ENCODE assay signal across 9 cellular contexts in genomic region chr7:7996568-7996967, GRCh38. TPM values are rescaled to one million over a fixed set of nuclear protein-coding genes. Genes with fewer than 3 reads are reported as not detected.
A peak's percentile ranks its signal among the peaks of the same experiment; 100 is the strongest.
DNase-seq lines count a peak whose midpoint lies in the region; ATAC-seq and TF ChIP-seq lines count a peak whose summit lies in the region.
"Had no signal": no experiment of that assay in that cellular context is flagged by ENCODE, and none has a peak within 500 bp of the region (broad histone marks: within the 10 kb centered on the region; RNA-seq: fewer than 3 reads in every experiment).

No MANE protein-coding gene starts in this region.

- intact Hi-C loops in PC-9 (cut with micrococcal nuclease; ENCODE audit: unreplicated experiment) = loop anchor here (1.0 to 2.0 kb wide), 2 partner anchors 28 to 85 kb away; partner anchors contain the start of gene GLCCI1

- peaks cover 10% of the 10 kb centered on the region; the same call in 1 of the 2 replicates for H3K36me3 ChIP-seq in PC-9 (ENCODE audit: low read depth)

- BruUV-seq in PC-9 (replicated peaks; lab: Mats Ljungman, UMichigan) = no TSS peak

- no peaks in the 10 kb centered on the region for H4K20me1 ChIP-seq in PC-9 (ENCODE audit: insufficient read depth)

- no peak for TF ChIP-seq CTCF in PC-9 (conservative IDR thresholded peaks at IDR 0.05)

- H3K4me3 ChIP-seq in PC-9 = peak overlapping the region; percentile 22; the same call in 1 of the 2 replicates
- H3K4me3 ChIP-seq: neural progenitor cell had no signal

- peaks cover 21% of the 10 kb centered on the region for H3K4me1 ChIP-seq in PC-9 (replicated peaks; ENCODE audit: insufficient read depth)
- H3K4me1 ChIP-seq: neural progenitor cell had no signal

- H3F3A ChIP-seq in PC-9 (ENCODE audit: insufficient read depth, low read depth) = peaks cover 33% of the 10 kb centered on the region

- no peaks in the 10 kb centered on the region for H3K9me2 ChIP-seq in PC-9 (ENCODE audit: insufficient read depth)

- peak overlapping the region; percentile 62 for H3K4me2 ChIP-seq in PC-9
- H3K4me2 ChIP-seq: neural progenitor cell had no signal

- CTCF ChIA-PET in PC-9 (lab: Charles Lee) = no interaction called here

- DNase-seq in Caki2 (ENCODE audit: low read depth) (peak; percentile 14), PC-9 (peak; percentile 63 to 97), kidney tubule cell (ENCODE audit: low spot score) (peak; percentile 65), dermis blood vessel endothelial cell (no peak), ecto neural progenitor cell (ENCODE audit: low spot score) (no peak)

- peaks cover 32% of the 10 kb centered on the region for H3K9me3 ChIP-seq in PC-9 (ENCODE audit: insufficient read depth, low read depth)

- H3K27me3 ChIP-seq in PC-9 (ENCODE audit: insufficient read depth, low read depth) = no peaks in the 10 kb centered on the region
- H3K27me3 ChIP-seq: neural progenitor cell had no signal

- no peak overlapping the region for H2AFZ ChIP-seq in PC-9
- H2AFZ ChIP-seq: neural progenitor cell had no signal

- POLR2A ChIA-PET in PC-9 (lab: Charles Lee; ENCODE audit: unreplicated experiment) = interaction anchor here (0.6 to 1.4 kb wide), 2 partner anchors 85 to 812 kb away, joined by 6 to 29 read pairs; no protein-coding TSS in a partner anchor

- ATAC-seq in GM21390 (IDR thresholded peaks at IDR 0.05; ENCODE audit: unreplicated experiment) = peak; percentile 64
- no peak for ATAC-seq in HG02763 (IDR thresholded peaks at IDR 0.05; ENCODE audit: unreplicated experiment)
- ATAC-seq in HG02610 (IDR thresholded peaks at IDR 0.05; ENCODE audit: unreplicated experiment) = no peak

- in situ Hi-C loops in Caki2 (cut with HindIII; ENCODE audit: low pct_unique_long_range_greater_than_20kb, low sequenced_read_pairs) = no loop called here

- H3K79me2 ChIP-seq in PC-9 (ENCODE audit: low read depth) = peaks cover 76% of the 10 kb centered on the region

- peak overlapping the region; percentile 66 for H3K27ac ChIP-seq in PC-9
- H3K27ac ChIP-seq: neural progenitor cell had no signal

RNA-seq across cellular contexts. Expression of gene GLCCI1, which starts 28.0 kb away (rescaled TPM):
- 1.1 and 11.7 TPM in 2 replicates for total RNA-seq in Caki2 (2014; rRNA removed; shearing (Covaris generic); ENCODE audit: low replicate concordance)
- 34.3 and 42.1 TPM in 2 replicates for total RNA-seq in PC-9 (2021)
- total RNA-seq in dermis blood vessel endothelial cell = 0.85 and 2.1 TPM in 2 replicates

Comparison
In these comparisons a context has a peak if more than half of its experiments do, and no peak if none do; other contexts are left out.
1. DNase-seq: peak in Caki2 (single experiment), PC-9 (2 of 2) and kidney tubule cell (single experiment); none in dermis blood vessel endothelial cell (single experiment) and ecto neural progenitor cell (single experiment).